In the genomic region with DNA sequence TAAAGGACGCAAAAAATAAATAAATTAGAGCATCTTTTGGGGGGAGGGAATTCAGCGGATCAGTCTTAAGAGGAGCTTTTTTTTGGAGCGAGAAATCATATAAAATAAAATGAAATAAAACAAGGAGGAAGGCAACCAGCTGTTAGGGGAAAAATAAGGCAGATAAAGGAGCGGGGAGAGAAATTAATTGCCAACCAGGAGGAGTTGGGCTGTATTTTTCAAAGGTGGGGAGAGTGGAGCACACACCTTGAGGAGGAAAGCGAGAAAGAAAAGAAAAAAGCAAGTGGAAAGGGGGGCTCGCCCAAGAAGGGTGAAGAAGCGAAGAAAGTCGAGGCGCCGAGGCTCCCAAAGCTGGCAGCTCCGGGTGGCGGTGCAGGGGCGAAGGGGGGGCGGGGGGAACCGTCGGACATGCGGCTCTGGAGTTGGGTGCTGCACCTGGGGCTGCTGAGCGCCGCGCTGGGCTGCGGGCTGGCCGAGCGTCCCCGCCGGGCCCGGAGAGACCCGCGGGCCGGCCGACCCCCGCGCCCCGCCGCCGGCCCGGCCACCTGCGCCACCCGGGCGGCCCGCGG, we compare ENCODE assay signal across 9 cellular contexts. TPM values are rescaled to one million over a fixed set of nuclear protein-coding genes. Genes with fewer than 3 reads are reported as not detected.
DNase-seq lines count a peak whose midpoint lies in the region; ATAC-seq and TF ChIP-seq lines count a peak whose summit lies in the region.
"Had no signal": no experiment of that assay in that cellular context is flagged by ENCODE, and none has a peak within 500 bp of the region (broad histone marks: within the 10 kb centered on the region; RNA-seq: fewer than 3 reads in every experiment).

A gene with protein sequence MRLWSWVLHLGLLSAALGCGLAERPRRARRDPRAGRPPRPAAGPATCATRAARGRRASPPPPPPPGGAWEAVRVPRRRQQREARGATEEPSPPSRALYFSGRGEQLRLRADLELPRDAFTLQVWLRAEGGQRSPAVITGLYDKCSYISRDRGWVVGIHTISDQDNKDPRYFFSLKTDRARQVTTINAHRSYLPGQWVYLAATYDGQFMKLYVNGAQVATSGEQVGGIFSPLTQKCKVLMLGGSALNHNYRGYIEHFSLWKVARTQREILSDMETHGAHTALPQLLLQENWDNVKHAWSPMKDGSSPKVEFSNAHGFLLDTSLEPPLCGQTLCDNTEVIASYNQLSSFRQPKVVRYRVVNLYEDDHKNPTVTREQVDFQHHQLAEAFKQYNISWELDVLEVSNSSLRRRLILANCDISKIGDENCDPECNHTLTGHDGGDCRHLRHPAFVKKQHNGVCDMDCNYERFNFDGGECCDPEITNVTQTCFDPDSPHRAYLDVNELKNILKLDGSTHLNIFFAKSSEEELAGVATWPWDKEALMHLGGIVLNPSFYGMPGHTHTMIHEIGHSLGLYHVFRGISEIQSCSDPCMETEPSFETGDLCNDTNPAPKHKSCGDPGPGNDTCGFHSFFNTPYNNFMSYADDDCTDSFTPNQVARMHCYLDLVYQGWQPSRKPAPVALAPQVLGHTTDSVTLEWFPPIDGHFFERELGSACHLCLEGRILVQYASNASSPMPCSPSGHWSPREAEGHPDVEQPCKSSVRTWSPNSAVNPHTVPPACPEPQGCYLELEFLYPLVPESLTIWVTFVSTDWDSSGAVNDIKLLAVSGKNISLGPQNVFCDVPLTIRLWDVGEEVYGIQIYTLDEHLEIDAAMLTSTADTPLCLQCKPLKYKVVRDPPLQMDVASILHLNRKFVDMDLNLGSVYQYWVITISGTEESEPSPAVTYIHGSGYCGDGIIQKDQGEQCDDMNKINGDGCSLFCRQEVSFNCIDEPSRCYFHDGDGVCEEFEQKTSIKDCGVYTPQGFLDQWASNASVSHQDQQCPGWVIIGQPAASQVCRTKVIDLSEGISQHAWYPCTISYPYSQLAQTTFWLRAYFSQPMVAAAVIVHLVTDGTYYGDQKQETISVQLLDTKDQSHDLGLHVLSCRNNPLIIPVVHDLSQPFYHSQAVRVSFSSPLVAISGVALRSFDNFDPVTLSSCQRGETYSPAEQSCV (N-terminal part only) (plus strand): TSS at position 27 of the 569 bp plus-strand sequence. CDS start 382 bp downstream, at position 409.

- H3K79me2 ChIP-seq in parathyroid adenoma: peaks cover 9% of the 10 kb centered on the region

- ATAC-seq in HG03039 (IDR thresholded peaks at IDR 0.05; ENCODE audit: unreplicated experiment) (no peak), HG02571 (IDR thresholded peaks at IDR 0.05; ENCODE audit: unreplicated experiment) (no peak)

- no peak within 1 kb of the TSS for H3K27ac Mint-ChIP-seq in activated CD4-positive, alpha-beta memory T cell treated with anti-CD3 and anti-CD28 coated beads, Interleukin-2, amount 10 ng/mL, durations not matched to agents 7 days and 5 days

- H3K4me1 Mint-ChIP-seq in activated CD4-positive, alpha-beta memory T cell treated with anti-CD3 and anti-CD28 coated beads, Interleukin-2, amount 10 ng/mL, durations not matched to agents 7 days and 5 days: no peaks in the 10 kb centered on the region

- no peaks in the 10 kb centered on the region for H3K36me3 ChIP-seq in WERI-Rb-1
- H3K36me3 ChIP-seq in cardiac muscle cell: no peaks in the 10 kb centered on the region
- H3K36me3 ChIP-seq in parathyroid adenoma (ENCODE audit: control insufficient read depth, insufficient read depth, low read length): peaks cover 3% of the 10 kb centered on the region

- peak within 1 kb of the TSS; percentile 91 for H3K9ac ChIP-seq in parathyroid adenoma

- no peak for TF ChIP-seq CTCF in WERI-Rb-1 (IDR thresholded peaks at IDR 0.05; ENCODE audit: low read depth, low read length)
- no peak for TF ChIP-seq CTCF in cardiac muscle cell (IDR thresholded peaks at IDR 0.05; ENCODE audit: low read depth, low read length)
- TF ChIP-seq CTCF in parathyroid adenoma (IDR thresholded peaks at IDR 0.05): no peak

- no peak within 1 kb of the TSS for H3K4me3 Mint-ChIP-seq in activated CD4-positive, alpha-beta memory T cell treated with anti-CD3 and anti-CD28 coated beads, Interleukin-2, amount 10 ng/mL, durations not matched to agents 7 days and 5 days

- peaks cover 58% of the 10 kb centered on the region for H3K27me3 Mint-ChIP-seq in activated CD4-positive, alpha-beta memory T cell treated with anti-CD3 and anti-CD28 coated beads, Interleukin-2, amount 10 ng/mL, durations not matched to agents 7 days and 5 days

- H3K4me3 ChIP-seq in WERI-Rb-1 (ENCODE audit: low read depth, low read length) (peak within 1 kb of the TSS; percentile 65), cardiac muscle cell (peak within 1 kb of the TSS; percentile 73), parathyroid adenoma (ENCODE audit: low read depth, low read length) (peak within 1 kb of the TSS; percentile 82)

- POLR2A ChIA-PET in activated CD4-positive, alpha-beta memory T cell treated with anti-CD3 and anti-CD28 coated beads, Interleukin-2, amount 10 ng/mL, durations not matched to agents 7 days and 5 days (lab: Charles Lee): no interaction called here

- no peaks in the 10 kb centered on the region for H3K9me3 ChIP-seq in WERI-Rb-1 (ENCODE audit: severe bottlenecking)
- no peaks in the 10 kb centered on the region for H3K9me3 ChIP-seq in cardiac muscle cell (ENCODE audit: low read depth)
- H3K9me3 ChIP-seq in parathyroid adenoma (ENCODE audit: control insufficient read depth, low read length): no peaks in the 10 kb centered on the region

- peak within 1 kb of the TSS; percentile 83 for H3K4me2 ChIP-seq in parathyroid adenoma (ENCODE audit: low read length)

- 0 out of 2 replicates have a peak within 1 kb of the TSS, but pooled peaks have one; percentile 31 for H3K27ac ChIP-seq in WERI-Rb-1
- H3K27ac ChIP-seq in cardiac muscle cell: no peak within 1 kb of the TSS
- peak within 1 kb of the TSS; percentile 89 for H3K27ac ChIP-seq in parathyroid adenoma

- no peaks in the 10 kb centered on the region for H3K9me3 Mint-ChIP-seq in activated CD4-positive, alpha-beta memory T cell treated with anti-CD3 and anti-CD28 coated beads, Interleukin-2, amount 10 ng/mL, durations not matched to agents 7 days and 5 days

- H2AFZ ChIP-seq in parathyroid adenoma: peak within 1 kb of the TSS; percentile 58

- H3K27me3 ChIP-seq in WERI-Rb-1 (ENCODE audit: insufficient read depth, low read depth, severe bottlenecking) (peaks cover 10% of the 10 kb centered on the region), cardiac muscle cell (peaks cover 29% of the 10 kb centered on the region), parathyroid adenoma (ENCODE audit: control insufficient read depth, insufficient read depth, low read length) (no peaks in the 10 kb centered on the region)

- CTCF ChIA-PET in activated CD4-positive, alpha-beta memory T cell treated with anti-CD3 and anti-CD28 coated beads, Interleukin-2, amount 10 ng/mL, durations not matched to agents 7 days and 5 days (lab: Charles Lee): no interaction called here

- DNase-seq in COLO668 (lab: John Stamatoyannopoulos, UW; ENCODE audit: unreplicated experiment) (peak; percentile 46), WERI-Rb-1 (peak; percentile 33), cardiac muscle cell (ENCODE audit: low read depth in 1 of 2, low spot score in 1 of 2) (peak in 1 of 2 donors; percentile 41), NCI-H1092 treated with DMSO at 0.1 percent for 48 hours (lab: John Stamatoyannopoulos, UW) (no peak)
- DNase-seq in activated CD4-positive, alpha-beta memory T cell treated with anti-CD3 and anti-CD28 coated beads, Interleukin-2, amount 10 ng/mL, durations not matched to agents 7 days and 5 days: no peak
- DNase-seq: NCI-H524 treated with DMSO at 0.1 percent for 48 hours had no signal

- H3K36me3 Mint-ChIP-seq in activated CD4-positive, alpha-beta memory T cell treated with anti-CD3 and anti-CD28 coated beads, Interleukin-2, amount 10 ng/mL, durations not matched to agents 7 days and 5 days (ENCODE audit: low read depth): no peaks in the 10 kb centered on the region

- H3K4me1 ChIP-seq in cardiac muscle cell (ENCODE audit: low read depth): peaks cover 25% of the 10 kb centered on the region
- H3K4me1 ChIP-seq in parathyroid adenoma: peaks cover 7% of the 10 kb centered on the region

RNA-seq across cellular contexts. Expression of the gene that starts here (rescaled TPM):
- total RNA-seq in cardiac muscle cell: 0.80 and 0.81 TPM in 2 replicates
- 0.20 and 0.76 TPM in 2 replicates for polyA plus RNA-seq in cardiac muscle cell
- not detected for total RNA-seq in activated CD4-positive, alpha-beta memory T cell treated with anti-CD3 and anti-CD28 coated beads, Interleukin-2, amount 10 ng/mL, durations not matched to agents 7 days and 5 days

Comparison
In these comparisons a context has a peak if more than half of its experiments do, and no peak if none do; other contexts are left out.
1. DNase-seq: peak in COLO668 (single experiment) and WERI-Rb-1 (single experiment); none in activated CD4-positive, alpha-beta memory T cell treated with anti-CD3 and anti-CD28 coated beads, Interleukin-2, amount 10 ng/mL, durations not matched to agents 7 days and 5 days (single experiment) and NCI-H1092 treated with DMSO at 0.1 percent for 48 hours (single experiment).
2. Peak in every context shown above with its lines, with median percentiles within 50 percentile points of each other: H3K4me3 ChIP-seq.